Comparison of ENCODE assay signal across 9 cellular contexts in genomic region chr19:1469200-1469935, GRCh38. TPM values are rescaled to one million over a fixed set of nuclear protein-coding genes. Genes with fewer than 3 reads are reported as not detected.
DNase-seq lines count a peak whose midpoint lies in the region; ATAC-seq and TF ChIP-seq lines count a peak whose summit lies in the region.
"Had no signal": no experiment of that assay in that cellular context is flagged by ENCODE, and none has a peak within 500 bp of the region (broad histone marks: within the 10 kb centered on the region; RNA-seq: fewer than 3 reads in every experiment).

No MANE protein-coding gene starts in this region.

- ATAC-seq in HG03460 (IDR thresholded peaks at IDR 0.05; ENCODE audit: unreplicated experiment): no peak
- ATAC-seq in HG02885 (IDR thresholded peaks at IDR 0.05; ENCODE audit: poor library complexity, unreplicated experiment): no peak

- TF ChIP-seq CTCF in Peyer's patch (IDR thresholded peaks at IDR 0.05): no peak
- no peak for TF ChIP-seq CTCF in epithelial cell of esophagus (IDR thresholded peaks at IDR 0.05; ENCODE audit: insufficient read depth, low read depth, low read length, missing control alignments)

- DNase-seq in D341Med (ENCODE audit: low spot score) (peak; percentile 81), Peyer's patch (no peak), epithelial cell of esophagus (ENCODE audit: low read depth) (peak; percentile 56), NCI-H187 treated with DMSO at 0.1 percent for 48 hours (lab: John Stamatoyannopoulos, UW) (no peak), COLO829 (ENCODE audit: low spot score) (no peak)
- DNase-seq: NCI-H2227 treated with DMSO at 0.1 percent for 48 hours had no signal

- no peak for TF ChIP-seq POLR2A in Peyer's patch (IDR thresholded peaks at IDR 0.05)

- H3K4me1 ChIP-seq in Peyer's patch: peaks cover 24 to 75% (median 58%) of the 10 kb centered on the region in 4 donors
- H3K4me1 ChIP-seq in rectal smooth muscle tissue (ENCODE audit: control insufficient read depth, insufficient read depth, low read length): peaks cover 7% of the 10 kb centered on the region

- H3K9me3 ChIP-seq in Peyer's patch: no peaks in the 10 kb centered on the region

- H3K4me3 ChIP-seq in Peyer's patch (peak overlapping the region; percentile 16 to 56 (median 48)), epithelial cell of esophagus (ENCODE audit: low read length) (peak overlapping the region; percentile 38), rectal smooth muscle tissue (ENCODE audit: low read length) (peak overlapping the region; percentile 54)

- H3K27ac ChIP-seq in Peyer's patch: no peak overlapping the region
- H3K27ac ChIP-seq in rectal smooth muscle tissue (ENCODE audit: low read depth, low read length): no peak overlapping the region

- H3K9ac ChIP-seq in rectal smooth muscle tissue (ENCODE audit: low read length): no peak overlapping the region

- peaks cover 0 to 68% of the 10 kb centered on the region in 2 donors for H3K27me3 ChIP-seq in Peyer's patch
- H3K27me3 ChIP-seq in rectal smooth muscle tissue (ENCODE audit: control insufficient read depth, insufficient read depth, low read length): peaks cover 55% of the 10 kb centered on the region

- H3K36me3 ChIP-seq in Peyer's patch: peaks cover 0 to 1% (median 0%) of the 10 kb centered on the region in 3 donors
- H3K36me3 ChIP-seq in rectal smooth muscle tissue (ENCODE audit: control insufficient read depth, insufficient read depth, low read length): no peaks in the 10 kb centered on the region

RNA-seq across cellular contexts. Expression of gene C19orf25, which starts 9.6 kb away (rescaled TPM):
- 10 to 100 TPM; 35.5 to 68.5 (median 61.9) TPM for total RNA-seq in Peyer's patch

RNA-seq across cellular contexts. Expression of gene APC2, which starts 19.4 kb away (rescaled TPM):
- total RNA-seq in Peyer's patch: under 1 TPM in 3 of 4 donors, not detected in 1; 0.18 to 0.76 (median 0.27) TPM

RNA-seq across cellular contexts. Expression of gene PCSK4, which starts 20.8 kb away (rescaled TPM):
- 10 to 100 TPM in 3 of 4 donors, 1 to 10 TPM in 1; 7.7 to 14.6 (median 12.1) TPM for total RNA-seq in Peyer's patch

RNA-seq across cellular contexts. Expression of gene REEP6, which starts 21.6 kb away (rescaled TPM):
- total RNA-seq in Peyer's patch: 100 to 1,000 TPM in 3 of 4 donors, 1 to 10 TPM in 1; 7.4 to 167 (median 162) TPM

RNA-seq across cellular contexts. Expression of gene RPS15, which starts 31.2 kb away (rescaled TPM):
- 1,000 to 10,000 TPM; 1,044 to 1,915 (median 1,354) TPM for total RNA-seq in Peyer's patch

Comparison
In these comparisons a context has a peak if more than half of its experiments do, and no peak if none do; other contexts are left out.
1. DNase-seq: peak in D341Med (single experiment) and epithelial cell of esophagus (single experiment); none in Peyer's patch (0 of 3), NCI-H187 treated with DMSO at 0.1 percent for 48 hours (single experiment) and COLO829 (single experiment).
2. Peak in every context shown above with its lines, with median percentiles within 50 percentile points of each other: H3K4me3 ChIP-seq.